1 cellular context compared by ENCODE assay signal in genomic region chr4:104425003-104425402, GRCh38.
TF ChIP-seq lines count a peak whose summit lies in the region.

No MANE protein-coding gene starts in this region.

TF ChIP-seq in GM12878, 131 proteins besides CTCF, POLR2A, EP300 and RAD21 (continued from another document):
- TF ChIP-seq ZNF687 (IDR thresholded peaks at IDR 0.05) (no peak), USF1 (IDR thresholded peaks at IDR 0.05; ENCODE audit: borderline replicate concordance, extremely low read length, insufficient read depth, low read depth, low read length) (no peak), WRNIP1 (IDR thresholded peaks at IDR 0.05; ENCODE audit: borderline replicate concordance, low read depth, low read length) (no peak), ZNF24 (IDR thresholded peaks at IDR 0.05) (no peak), PAX5 (IDR thresholded peaks at IDR 0.05; ENCODE audit: borderline replicate concordance, low read depth, low read length) (no peak), RB1 (IDR thresholded peaks at IDR 0.05; ENCODE audit: borderline replicate concordance) (no peak), SPI1 (IDR thresholded peaks at IDR 0.05; ENCODE audit: borderline replicate concordance, insufficient read depth, low read depth, low read length) (no peak), SMAD5 (IDR thresholded peaks at IDR 0.05; ENCODE audit: low read depth) (no peak), RBBP5 (conservative IDR thresholded peaks at IDR 0.05) (no peak)
